8 cellular contexts compared by ENCODE assay signal in the genomic region with DNA sequence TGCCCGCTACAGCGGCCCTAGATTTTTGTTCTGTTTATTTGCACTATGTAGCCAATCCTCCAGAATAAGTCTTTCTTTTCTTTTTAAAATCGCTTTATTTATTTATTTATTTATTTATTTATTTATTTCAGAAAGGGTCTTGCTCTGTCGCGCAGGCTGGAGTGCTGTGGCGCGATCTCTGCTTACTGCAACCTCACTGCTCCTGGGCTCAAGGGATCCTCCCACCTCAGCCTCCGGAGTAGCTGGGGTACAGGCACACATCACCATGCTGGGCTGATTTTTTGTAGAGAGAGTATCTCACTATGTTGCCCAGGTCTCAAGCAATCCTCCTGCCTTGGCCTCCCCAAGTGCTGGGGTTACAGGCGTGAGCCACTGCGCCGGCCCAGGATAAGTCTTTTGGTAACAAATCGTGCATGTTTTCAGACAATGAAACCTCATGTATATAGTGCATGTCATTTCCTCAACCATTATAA. TPM values are rescaled to one million over a fixed set of nuclear protein-coding genes. Genes with fewer than 3 reads are reported as not detected.
DNase-seq lines count a peak whose midpoint lies in the region; ATAC-seq and TF ChIP-seq lines count a peak whose summit lies in the region.

No MANE protein-coding gene starts in this region.

- no peak overlapping the region for H3K27ac Mint-ChIP-seq in CD4-positive, alpha-beta T cell

- H2BK5ac ChIP-seq in neuronal stem cell (ENCODE audit: low read length): no peak overlapping the region

- intact Hi-C loops in CD4-positive, alpha-beta T cell (cut with DNase I, micrococcal nuclease): loop anchor here in 1 of 2 experiments (5.0 kb wide), 4 partner anchors 48 to 273 kb away; a partner anchor contains a TSS

- TF ChIP-seq CTCF in CD4-positive, alpha-beta T cell (IDR thresholded peaks at IDR 0.05): no peak
- no peak for TF ChIP-seq CTCF in NB4 (IDR thresholded peaks at IDR 0.05; ENCODE audit: low read depth, low read length)

- no peaks in the 10 kb centered on the region for H3K9me3 ChIP-seq in CD4-positive, alpha-beta T cell (ENCODE audit: control insufficient read depth, low read length)
- H3K9me3 ChIP-seq in ectodermal cell (ENCODE audit: control insufficient read depth, low read length) (no peaks in the 10 kb centered on the region), neuronal stem cell (replicated peaks in 1 of 2; ENCODE audit: control insufficient read depth in 2 of 2, insufficient read depth in 1 of 2, low read depth in 1 of 2, low read length in 2 of 2) (no peaks in the 10 kb centered on the region)

- H3K4me3 Mint-ChIP-seq in CD4-positive, alpha-beta T cell: peak overlapping the region; percentile 86

- CTCF ChIA-PET in CD4-positive, alpha-beta T cell (lab: Charles Lee): no interaction called here

- H3K27ac ChIP-seq in CD4-positive, alpha-beta T cell (ENCODE audit: low read depth, low read length): no peak overlapping the region
- H3K27ac ChIP-seq in ectodermal cell (ENCODE audit: insufficient read depth, low read depth, low read length, poor library complexity, severe bottlenecking): no peak overlapping the region
- no peak overlapping the region for H3K27ac ChIP-seq in neuronal stem cell (replicated peaks; ENCODE audit: low read length)

- peaks cover 10% of the 10 kb centered on the region for H3K36me3 ChIP-seq in ectodermal cell (ENCODE audit: control insufficient read depth, insufficient read depth, low read length)
- peaks cover 11 to 21% of the 10 kb centered on the region in 2 donors for H3K36me3 ChIP-seq in neuronal stem cell (replicated peaks in 1 of 2; ENCODE audit: control insufficient read depth in 2 of 2, insufficient read depth in 2 of 2, low read length in 2 of 2)

- peaks cover 25% of the 10 kb centered on the region for H3K4me1 Mint-ChIP-seq in CD4-positive, alpha-beta T cell (ENCODE audit: low read depth)

- H3K23ac ChIP-seq in neuronal stem cell (ENCODE audit: low read depth, low read length, poor library complexity): no peak overlapping the region

- H4K8ac ChIP-seq in neuronal stem cell (ENCODE audit: low read depth, low read length): no peak overlapping the region

- H2AK5ac ChIP-seq in neuronal stem cell (ENCODE audit: low read depth, low read length): no peak overlapping the region

- no peak overlapping the region for H2BK15ac ChIP-seq in neuronal stem cell (ENCODE audit: low read length)

- no peak overlapping the region for H2BK12ac ChIP-seq in neuronal stem cell (ENCODE audit: low read length)

- DNase-seq in CD4-positive, alpha-beta T cell: no peak
- DNase-seq in NB4 (ENCODE audit: low read depth): no peak
- no peak for DNase-seq in neuronal stem cell (ENCODE audit: low spot score)
- DNase-seq in LoVo (ENCODE audit: low spot score): no peak
- no peak for DNase-seq in NK-92 treated with Interleukin-12 subunit alpha and Interleukin-12 subunit beta, amount 100 ng/mL, for 24 hours (lab: John Stamatoyannopoulos, UW)
- no peak for DNase-seq in HCEC 1CT

- peaks cover 4% of the 10 kb centered on the region for H3K79me1 ChIP-seq in neuronal stem cell (ENCODE audit: low read depth, low read length)

- H3K14ac ChIP-seq in neuronal stem cell (ENCODE audit: low read length): no peak overlapping the region

- no peak overlapping the region for H4K91ac ChIP-seq in neuronal stem cell (ENCODE audit: low read depth, low read length, poor library complexity)

- WGBS in ectodermal cell, 2 experiments: 71 to 75% methylated on average over 10 to 11 of the region's 12 CpGs
- WGBS in neuronal stem cell (ENCODE audit: extremely low coverage in 2 of 2, insufficient read length in 2 of 2, insufficient replicate concordance in 1 of 2), 2 donors: no CpG with 5 or more reads among the region's 12 CpGs

- no peaks in the 10 kb centered on the region for H3K9me3 Mint-ChIP-seq in CD4-positive, alpha-beta T cell

- POLR2A ChIA-PET in CD4-positive, alpha-beta T cell (lab: Charles Lee): no interaction called here

- no peak overlapping the region for H2BK120ac ChIP-seq in neuronal stem cell (ENCODE audit: low read depth, low read length)

- no peak overlapping the region for H3K18ac ChIP-seq in neuronal stem cell (ENCODE audit: low read length)

- peaks cover 28% of the 10 kb centered on the region for H3K36me3 Mint-ChIP-seq in CD4-positive, alpha-beta T cell (ENCODE audit: low read depth)

- no peaks in the 10 kb centered on the region for H3K27me3 ChIP-seq in CD4-positive, alpha-beta T cell (ENCODE audit: control insufficient read depth, insufficient read depth, low read length)
- H3K27me3 ChIP-seq in ectodermal cell (ENCODE audit: control insufficient read depth, insufficient read depth, low read length, poor library complexity, severe bottlenecking) (no peaks in the 10 kb centered on the region), neuronal stem cell (ENCODE audit: control insufficient read depth in 3 of 3, insufficient read depth in 3 of 3, low read depth in 1 of 3, low read length in 3 of 3) (no peaks in the 10 kb centered on the region)

- H2AFZ ChIP-seq in neuronal stem cell (ENCODE audit: low read length): peak overlapping the region; percentile 97

- H3K4me1 ChIP-seq in ectodermal cell (ENCODE audit: control insufficient read depth, insufficient read depth, low read length) (no peaks in the 10 kb centered on the region), neuronal stem cell (ENCODE audit: control insufficient read depth in 2 of 2, insufficient read depth in 1 of 2, low read depth in 1 of 2, low read length in 2 of 2) (peaks cover 5 to 7% of the 10 kb centered on the region in 2 donors)

- H3K4me3 ChIP-seq in NB4 (ENCODE audit: low read depth, low read length): peak overlapping the region; percentile 92
- peak overlapping the region; percentile 70 for H3K4me3 ChIP-seq in ectodermal cell (ENCODE audit: insufficient read depth, low read depth, low read length)
- peak overlapping the region in 1 of 2 donors; percentile 75 for H3K4me3 ChIP-seq in neuronal stem cell (ENCODE audit: low read length in 2 of 2)

- peaks cover 15% of the 10 kb centered on the region for H3K27me3 Mint-ChIP-seq in CD4-positive, alpha-beta T cell

- H3K4ac ChIP-seq in neuronal stem cell (ENCODE audit: low read length): no peak overlapping the region

- TF ChIP-seq POLR2A in NB4 (IDR thresholded peaks at IDR 0.05; ENCODE audit: extremely low read depth, insufficient read length): no peak

- H3K4me2 ChIP-seq in neuronal stem cell (ENCODE audit: insufficient read depth, low read length, poor library complexity, severe bottlenecking): no peak overlapping the region

- ATAC-seq in CD4-positive, alpha-beta T cell (ENCODE audit: poor library complexity): no peak
- ATAC-seq in HG02885 (IDR thresholded peaks at IDR 0.05; ENCODE audit: poor library complexity, unreplicated experiment): no peak

- no peak overlapping the region for H3K9ac ChIP-seq in neuronal stem cell (ENCODE audit: low read depth, low read length, poor library complexity)

RNA-seq across cellular contexts. Expression of a gene that starts 0.3 kb away (rescaled TPM):
- total RNA-seq in CD4-positive, alpha-beta T cell: 1 to 10 TPM; 3.4 to 5.8 TPM
- polyA plus RNA-seq in ectodermal cell (2013, experiment 1 of 4): 17.3 TPM
- polyA plus RNA-seq in ectodermal cell (2013, experiment 2 of 4): 13.5 TPM
- polyA plus RNA-seq in ectodermal cell (2013, experiment 3 of 4): 10.9 TPM
- polyA plus RNA-seq in ectodermal cell (2013, experiment 4 of 4): 13.7 TPM
- 14.3 TPM for polyA plus RNA-seq in neuronal stem cell (2013, experiment 1 of 2)
- polyA plus RNA-seq in neuronal stem cell (2013, experiment 2 of 2): 14.6 TPM

RNA-seq across cellular contexts. Expression of a gene that starts 15.4 kb away (rescaled TPM):
- total RNA-seq in CD4-positive, alpha-beta T cell: not detected
- polyA plus RNA-seq in ectodermal cell (2013, experiment 1 of 4): not detected
- polyA plus RNA-seq in ectodermal cell (2013, experiment 2 of 4): not detected
- polyA plus RNA-seq in ectodermal cell (2013, experiment 3 of 4): not detected
- polyA plus RNA-seq in ectodermal cell (2013, experiment 4 of 4): not detected
- not detected for polyA plus RNA-seq in neuronal stem cell (2013, experiment 1 of 2)
- polyA plus RNA-seq in neuronal stem cell (2013, experiment 2 of 2): not detected

RNA-seq across cellular contexts. Expression of a gene that starts 38.0 kb away (rescaled TPM):
- total RNA-seq in CD4-positive, alpha-beta T cell: not detected
- 9.1 TPM for polyA plus RNA-seq in ectodermal cell (2013, experiment 1 of 4)
- 8.7 TPM for polyA plus RNA-seq in ectodermal cell (2013, experiment 2 of 4)
- 7.8 TPM for polyA plus RNA-seq in ectodermal cell (2013, experiment 3 of 4)
- polyA plus RNA-seq in ectodermal cell (2013, experiment 4 of 4): 7.5 TPM
- polyA plus RNA-seq in neuronal stem cell (2013, experiment 1 of 2): 4.1 TPM
- polyA plus RNA-seq in neuronal stem cell (2013, experiment 2 of 2): 4.2 TPM

RNA-seq across cellular contexts. Expression of a gene that starts 40.1 kb away (rescaled TPM):
- 10 to 100 TPM; 29.4 to 32.7 TPM for total RNA-seq in CD4-positive, alpha-beta T cell
- 121 TPM for polyA plus RNA-seq in ectodermal cell (2013, experiment 1 of 4)
- polyA plus RNA-seq in ectodermal cell (2013, experiment 2 of 4): 121 TPM
- polyA plus RNA-seq in ectodermal cell (2013, experiment 3 of 4): 81.0 TPM
- 91.0 TPM for polyA plus RNA-seq in ectodermal cell (2013, experiment 4 of 4)
- 73.0 TPM for polyA plus RNA-seq in neuronal stem cell (2013, experiment 1 of 2)
- polyA plus RNA-seq in neuronal stem cell (2013, experiment 2 of 2): 75.2 TPM

RNA-seq across cellular contexts. Expression of a gene that starts 46.8 kb away (rescaled TPM):
- not detected for total RNA-seq in CD4-positive, alpha-beta T cell
- not detected for polyA plus RNA-seq in ectodermal cell (2013, experiment 1 of 4)
- polyA plus RNA-seq in ectodermal cell (2013, experiment 2 of 4): not detected
- polyA plus RNA-seq in ectodermal cell (2013, experiment 3 of 4): not detected
- polyA plus RNA-seq in ectodermal cell (2013, experiment 4 of 4): not detected
- 0.01 TPM for polyA plus RNA-seq in neuronal stem cell (2013, experiment 1 of 2)
- polyA plus RNA-seq in neuronal stem cell (2013, experiment 2 of 2): not detected
